1 cellular context compared by ENCODE assay signal in genomic region chr7:71479231-71479630, GRCh38.
TF ChIP-seq lines count a peak whose summit lies in the region.

No MANE protein-coding gene starts in this region.

TF ChIP-seq in GM23338, 12 proteins besides CTCF, POLR2A, EP300 and RAD21 (continued from another document):
- TF ChIP-seq, protein P1, sequence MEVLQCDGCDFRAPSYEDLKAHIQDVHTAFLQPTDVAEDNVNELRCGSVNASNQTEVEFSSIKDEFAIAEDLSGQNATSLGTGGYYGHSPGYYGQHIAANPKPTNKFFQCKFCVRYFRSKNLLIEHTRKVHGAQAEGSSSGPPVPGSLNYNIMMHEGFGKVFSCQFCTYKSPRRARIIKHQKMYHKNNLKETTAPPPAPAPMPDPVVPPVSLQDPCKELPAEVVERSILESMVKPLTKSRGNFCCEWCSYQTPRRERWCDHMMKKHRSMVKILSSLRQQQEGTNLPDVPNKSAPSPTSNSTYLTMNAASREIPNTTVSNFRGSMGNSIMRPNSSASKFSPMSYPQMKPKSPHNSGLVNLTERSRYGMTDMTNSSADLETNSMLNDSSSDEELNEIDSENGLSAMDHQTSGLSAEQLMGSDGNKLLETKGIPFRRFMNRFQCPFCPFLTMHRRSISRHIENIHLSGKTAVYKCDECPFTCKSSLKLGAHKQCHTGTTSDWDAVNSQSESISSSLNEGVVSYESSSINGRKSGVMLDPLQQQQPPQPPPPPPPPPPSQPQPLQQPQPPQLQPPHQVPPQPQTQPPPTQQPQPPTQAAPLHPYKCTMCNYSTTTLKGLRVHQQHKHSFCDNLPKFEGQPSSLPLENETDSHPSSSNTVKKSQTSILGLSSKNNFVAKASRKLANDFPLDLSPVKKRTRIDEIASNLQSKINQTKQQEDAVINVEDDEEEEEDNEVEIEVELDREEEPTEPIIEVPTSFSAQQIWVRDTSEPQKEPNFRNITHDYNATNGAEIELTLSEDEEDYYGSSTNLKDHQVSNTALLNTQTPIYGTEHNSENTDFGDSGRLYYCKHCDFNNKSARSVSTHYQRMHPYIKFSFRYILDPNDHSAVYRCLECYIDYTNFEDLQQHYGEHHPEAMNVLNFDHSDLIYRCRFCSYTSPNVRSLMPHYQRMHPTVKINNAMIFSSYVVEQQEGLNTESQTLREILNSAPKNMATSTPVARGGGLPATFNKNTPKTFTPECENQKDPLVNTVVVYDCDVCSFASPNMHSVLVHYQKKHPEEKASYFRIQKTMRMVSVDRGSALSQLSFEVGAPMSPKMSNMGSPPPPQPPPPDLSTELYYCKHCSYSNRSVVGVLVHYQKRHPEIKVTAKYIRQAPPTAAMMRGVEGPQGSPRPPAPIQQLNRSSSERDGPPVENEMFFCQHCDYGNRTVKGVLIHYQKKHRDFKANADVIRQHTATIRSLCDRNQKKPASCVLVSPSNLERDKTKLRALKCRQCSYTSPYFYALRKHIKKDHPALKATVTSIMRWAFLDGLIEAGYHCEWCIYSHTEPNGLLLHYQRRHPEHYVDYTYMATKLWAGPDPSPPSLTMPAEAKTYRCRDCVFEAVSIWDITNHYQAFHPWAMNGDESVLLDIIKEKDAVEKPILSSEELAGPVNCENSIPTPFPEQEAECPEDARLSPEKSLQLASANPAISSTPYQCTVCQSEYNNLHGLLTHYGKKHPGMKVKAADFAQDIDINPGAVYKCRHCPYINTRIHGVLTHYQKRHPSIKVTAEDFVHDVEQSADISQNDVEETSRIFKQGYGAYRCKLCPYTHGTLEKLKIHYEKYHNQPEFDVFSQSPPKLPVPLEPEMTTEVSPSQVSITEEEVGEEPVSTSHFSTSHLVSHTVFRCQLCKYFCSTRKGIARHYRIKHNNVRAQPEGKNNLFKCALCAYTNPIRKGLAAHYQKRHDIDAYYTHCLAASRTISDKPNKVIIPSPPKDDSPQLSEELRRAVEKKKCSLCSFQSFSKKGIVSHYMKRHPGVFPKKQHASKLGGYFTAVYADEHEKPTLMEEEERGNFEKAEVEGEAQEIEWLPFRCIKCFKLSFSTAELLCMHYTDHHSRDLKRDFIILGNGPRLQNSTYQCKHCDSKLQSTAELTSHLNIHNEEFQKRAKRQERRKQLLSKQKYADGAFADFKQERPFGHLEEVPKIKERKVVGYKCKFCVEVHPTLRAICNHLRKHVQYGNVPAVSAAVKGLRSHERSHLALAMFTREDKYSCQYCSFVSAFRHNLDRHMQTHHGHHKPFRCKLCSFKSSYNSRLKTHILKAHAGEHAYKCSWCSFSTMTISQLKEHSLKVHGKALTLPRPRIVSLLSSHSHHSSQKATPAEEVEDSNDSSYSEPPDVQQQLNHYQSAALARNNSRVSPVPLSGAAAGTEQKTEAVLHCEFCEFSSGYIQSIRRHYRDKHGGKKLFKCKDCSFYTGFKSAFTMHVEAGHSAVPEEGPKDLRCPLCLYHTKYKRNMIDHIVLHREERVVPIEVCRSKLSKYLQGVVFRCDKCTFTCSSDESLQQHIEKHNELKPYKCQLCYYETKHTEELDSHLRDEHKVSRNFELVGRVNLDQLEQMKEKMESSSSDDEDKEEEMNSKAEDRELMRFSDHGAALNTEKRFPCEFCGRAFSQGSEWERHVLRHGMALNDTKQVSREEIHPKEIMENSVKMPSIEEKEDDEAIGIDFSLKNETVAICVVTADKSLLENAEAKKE (CRISPR knock-in tag; IDR thresholded peaks at IDR 0.05): no peak
- no peak for TF ChIP-seq POLR2AphosphoS5 (IDR thresholded peaks at IDR 0.05; ENCODE audit: low read depth)
- no peak for TF ChIP-seq ZNF114 (CRISPR knock-in tag; IDR thresholded peaks at IDR 0.05)
- no peak for TF ChIP-seq STAT1 (IDR thresholded peaks at IDR 0.05; ENCODE audit: unreplicated experiment)
- TF ChIP-seq NANOG (IDR thresholded peaks at IDR 0.05; ENCODE audit: borderline replicate concordance): no peak
